8 cellular contexts compared by ENCODE assay signal in genomic region chr2:177223436-177223835, GRCh38. TPM values are rescaled to one million over a fixed set of nuclear protein-coding genes. Genes with fewer than 3 reads are reported as not detected.
DNase-seq lines count a peak whose midpoint lies in the region; ATAC-seq, FAIRE-seq and TF ChIP-seq lines count a peak whose summit lies in the region.
"Not testable (repeated sequence)": the region's sequence is repeated elsewhere in the genome, so short reads cannot be mapped to it uniquely, and the experiment has no call there.

No MANE protein-coding gene starts in this region.

- not testable (repeated sequence) for H3K9me3 ChIP-seq in GM23248 (ENCODE audit: low read depth); PC-9 (ENCODE audit: insufficient read depth, low read depth); T-helper 17 cell (ENCODE audit: control insufficient read depth, low read length, poor library complexity, severe bottlenecking); K562 (replicated peaks; ENCODE audit: control insufficient read depth, insufficient read depth, low read depth, low read length); smooth muscle cell (replicated peaks; ENCODE audit: low read depth)

- DNase-seq in GM23248; PC-9; T-helper 17 cell; K562 (ENCODE audit: extremely low read depth in 1 of 4, low spot score in 3 of 4); frontal cortex (ENCODE audit: low spot score in 2 of 2); natural killer cell; smooth muscle cell (lab: John Stamatoyannopoulos, UW; ENCODE audit: unreplicated experiment): not testable (repeated sequence)

- ATAC-seq in T-helper 17 cell, K562, natural killer cell: not testable (repeated sequence)

- peaks cover 11% of the 10 kb centered on the region for H3K79me2 ChIP-seq in ACC112 (ENCODE audit: control insufficient read depth, insufficient read depth, low read length, unreplicated experiment)
- peaks cover 52% of the 10 kb centered on the region for H3K79me2 ChIP-seq in GM23248 (ENCODE audit: insufficient read depth)
- peaks cover 32% of the 10 kb centered on the region for H3K79me2 ChIP-seq in PC-9 (ENCODE audit: low read depth)
- peaks cover 20% of the 10 kb centered on the region for H3K79me2 ChIP-seq in K562 (ENCODE audit: control insufficient read depth, insufficient read depth, low read length)
- H3K79me2 ChIP-seq in smooth muscle cell (ENCODE audit: low read depth), result peaks cover 33% of the 10 kb centered on the region

- H3K27ac Mint-ChIP-seq in T-helper 17 cell (peak overlapping the region; percentile 90), natural killer cell (peak overlapping the region; percentile 35 to 100)

- not testable (repeated sequence) for H3K27me3 ChIP-seq in ACC112 (ENCODE audit: insufficient read depth, low read length); GM23248 (replicated peaks; ENCODE audit: insufficient read depth); PC-9 (ENCODE audit: insufficient read depth, low read depth); K562 (ENCODE audit: control insufficient read depth in 2 of 2, insufficient read depth in 2 of 2, low read length in 2 of 2); smooth muscle cell (ENCODE audit: low read depth)

- not testable (repeated sequence) for H2AFZ ChIP-seq in ACC112 (ENCODE audit: low read length, unreplicated experiment); GM23248; PC-9; K562 (ENCODE audit: low read depth, low read length); smooth muscle cell (ENCODE audit: low read depth)

- not testable (repeated sequence) for H3K4me3 ChIP-seq in ACC112 (ENCODE audit: low read depth, low read length); GM23248; PC-9; K562; smooth muscle cell

- TF ChIP-seq RAD21 in K562 (CRISPR knock-in tag; conservative IDR thresholded peaks at IDR 0.05 in 1 of 2, IDR thresholded peaks at IDR 0.05 in 1 of 2), result not testable (repeated sequence)

- not testable (repeated sequence) for TF ChIP-seq EP300 in K562 (IDR thresholded peaks at IDR 0.05; ENCODE audit: low read length)

- not testable (repeated sequence) for H3K4me3 Mint-ChIP-seq in T-helper 17 cell, natural killer cell

- POLR2A ChIA-PET in PC-9 (lab: Charles Lee; ENCODE audit: unreplicated experiment), result interaction anchor here (0.6 kb wide), 1 partner anchor 11 kb away, joined by 5 read pairs; no protein-coding TSS in a partner anchor
- POLR2A ChIA-PET in K562 (lab: Yijun Ruan, JAX), result interaction anchor here (0.6 to 2.0 kb wide), 3 partner anchors 9 to 40 kb away, joined by 3 to 11 read pairs (median 4); no protein-coding TSS in a partner anchor

- not testable (repeated sequence) for H4K20me1 ChIP-seq in GM23248 (ENCODE audit: insufficient read depth); K562 (replicated peaks; ENCODE audit: control insufficient read depth, insufficient read depth, low read length)
- H4K20me1 ChIP-seq in PC-9 (ENCODE audit: insufficient read depth) (peaks cover 63% of the 10 kb centered on the region), smooth muscle cell (ENCODE audit: low read depth) (peaks cover 60% of the 10 kb centered on the region)

- H3K4me2 ChIP-seq in GM23248 (ENCODE audit: unreplicated experiment); PC-9; K562 (ENCODE audit: insufficient read depth, low read length); smooth muscle cell: not testable (repeated sequence)

- H3K27ac ChIP-seq in ACC112 (ENCODE audit: low read depth, low read length), result peak overlapping the region; percentile 42; the same call in 1 of the 2 replicates
- H3K27ac ChIP-seq in GM23248, result peak overlapping the region; percentile 24
- H3K27ac ChIP-seq in PC-9, result 0 out of 2 replicates have a peak overlapping the region, but pooled peaks have one; percentile 18
- not testable (repeated sequence) for H3K27ac ChIP-seq in K562 (ENCODE audit: extremely low read depth, low read depth, low read length)
- peak overlapping the region; percentile 40 for H3K27ac ChIP-seq in smooth muscle cell (ENCODE audit: low read depth)

- not testable (repeated sequence) for H3K9me3 Mint-ChIP-seq in natural killer cell

- H3K4me1 ChIP-seq in ACC112 (ENCODE audit: control insufficient read depth, insufficient read depth, low read length, unreplicated experiment); GM23248 (ENCODE audit: insufficient read depth); PC-9 (replicated peaks; ENCODE audit: insufficient read depth); K562 (replicated peaks in 1 of 2; ENCODE audit: control insufficient read depth in 2 of 2, insufficient read depth in 2 of 2, low read length in 2 of 2); smooth muscle cell (ENCODE audit: low read depth): not testable (repeated sequence)

- not testable (repeated sequence) for BruUV-seq in PC-9 (replicated peaks; lab: Mats Ljungman, UMichigan); K562 (replicated peaks; lab: Mats Ljungman, UMichigan)

- not testable (repeated sequence) for FAIRE-seq in K562 (lab: Jason Lieb, UNC)
- FAIRE-seq in frontal cortex (lab: Jason Lieb, UNC), result peak; percentile 91

- not testable (repeated sequence) for H3K27me3 Mint-ChIP-seq in T-helper 17 cell; natural killer cell (ENCODE audit: low read depth in 2 of 2)

- CTCF ChIA-PET in PC-9 (lab: Charles Lee); K562 (lab: Yijun Ruan, JAX; ENCODE audit: low intra/inter-chr PET ratio): not testable (repeated sequence)

- in situ Hi-C loops in GM23248 (cut with MboI); K562 (cut with MboI): not testable (repeated sequence)

- H3F3A ChIP-seq in GM23248 (ENCODE audit: insufficient read depth) (peaks cover 97% of the 10 kb centered on the region), PC-9 (ENCODE audit: insufficient read depth, low read depth) (peaks cover 100% of the 10 kb centered on the region), smooth muscle cell (ENCODE audit: low read depth) (peaks cover 38% of the 10 kb centered on the region)

- H3K4me1 Mint-ChIP-seq in T-helper 17 cell, result peaks cover 18% of the 10 kb centered on the region
- H3K4me1 Mint-ChIP-seq in natural killer cell, result peaks cover 29 to 65% of the 10 kb centered on the region in 2 donors

- not testable (repeated sequence) for H3K9me2 ChIP-seq in GM23248 (ENCODE audit: insufficient read depth); PC-9 (ENCODE audit: insufficient read depth)

- H3K36me3 ChIP-seq in ACC112 (ENCODE audit: insufficient read depth, low read length), result peaks cover 33% of the 10 kb centered on the region
- peaks cover 53% of the 10 kb centered on the region for H3K36me3 ChIP-seq in GM23248 (ENCODE audit: low read depth)
- peaks cover 41% of the 10 kb centered on the region for H3K36me3 ChIP-seq in PC-9 (ENCODE audit: low read depth)
- peaks cover 51% of the 10 kb centered on the region for H3K36me3 ChIP-seq in K562 (ENCODE audit: control insufficient read depth, insufficient read depth, low read length)
- peaks cover 23% of the 10 kb centered on the region for H3K36me3 ChIP-seq in smooth muscle cell (ENCODE audit: low read depth)

- H3K36me3 Mint-ChIP-seq in T-helper 17 cell (ENCODE audit: low read depth), result not testable (repeated sequence)
- peaks cover 10% of the 10 kb centered on the region for H3K36me3 Mint-ChIP-seq in natural killer cell

- not testable (repeated sequence) for H3K9ac ChIP-seq in GM23248; K562 (ENCODE audit: insufficient read depth in 1 of 2, low read depth in 2 of 2, low read length in 2 of 2); smooth muscle cell (ENCODE audit: low read depth)

- not testable (repeated sequence) for H3K9me1 ChIP-seq in K562 (ENCODE audit: control insufficient read depth, insufficient read depth, low read length)

- 0 out of 2 replicates have a peak, but pooled peaks have one; percentile 20 for TF ChIP-seq CTCF in PC-9 (conservative IDR thresholded peaks at IDR 0.05)
- TF ChIP-seq CTCF in K562 (IDR thresholded peaks at IDR 0.05 in 2 of 3, conservative IDR thresholded peaks at IDR 0.05 in 1 of 3; ENCODE audit: insufficient read depth in 2 of 3, low read depth in 1 of 3, low read length in 3 of 3); natural killer cell (IDR thresholded peaks at IDR 0.05); smooth muscle cell (IDR thresholded peaks at IDR 0.05; ENCODE audit: borderline replicate concordance, insufficient read depth, poor library complexity, severe bottlenecking): not testable (repeated sequence)

- intact Hi-C loops in PC-9 (cut with micrococcal nuclease; ENCODE audit: unreplicated experiment); K562 (cut with micrococcal nuclease); natural killer cell (cut with micrococcal nuclease): not testable (repeated sequence)

- TF ChIP-seq POLR2A in K562 (conservative IDR thresholded peaks at IDR 0.05), result not testable (repeated sequence)

RNA-seq across cellular contexts. Expression of gene HNRNPA3, which starts 10.8 kb away (rescaled TPM):
- 15.0 and 19.7 TPM in 2 replicates for total RNA-seq in GM23248 (2014; rRNA removed; shearing (Covaris generic))
- polyA plus RNA-seq in GM23248 (2016; fragmentation: Nextera tagmentation; extraction: Ambion mirVana) (47.1 and 51.0 TPM in 2 replicates), K562 (2011; rRNA removed) (150 and 215 TPM in 2 replicates), K562 (2014; fragmentation: Illumina TruSeq; extraction: Trizol) (356 and 381 TPM in 2 replicates), K562 (2014; fragmentation: Nextera tagmentation; extraction: Ambion mirVana) (100 to 1,000 TPM; 108 to 192 TPM), K562 (2014; rRNA removed) (381 and 428 TPM in 2 replicates), smooth muscle cell (40.3 and 59.6 TPM in 2 replicates)
- total RNA-seq in PC-9 (2021) (245 and 290 TPM in 2 replicates), T-helper 17 cell (100 to 1,000 TPM; 179 to 183 TPM), K562 (2014; rRNA removed) (72.8 and 79.5 TPM in 2 replicates), K562 (2014; rRNA removed; fragmentation: Illumina TruSeq; extraction: Trizol) (130 and 151 TPM in 2 replicates), K562 (2015; rRNA removed; fragmentation: Illumina TruSeq; extraction: Trizol) (112 and 114 TPM in 2 replicates), K562 (2021) (249 and 272 TPM in 2 replicates), frontal cortex (63.2 TPM), natural killer cell (100 to 1,000 TPM; 223 to 298 (median 289) TPM), smooth muscle cell (55.8 and 58.5 TPM in 2 replicates)
- 113 and 428 TPM in 2 replicates for total RNA-seq in K562 (2011; cell fraction: chromatin; rRNA removed; ENCODE audit: low replicate concordance)
- 48.9 and 75.0 TPM in 2 replicates for total RNA-seq in K562 (2011; cell fraction: nucleolus; rRNA removed)
- 198 and 354 TPM in 2 replicates for total RNA-seq in K562 (2011; cell fraction: nucleoplasm; rRNA removed)
- 28.0 and 59.6 TPM in 2 replicates for polyA plus RNA-seq in K562 (2011; cell fraction: cytosol; rRNA removed)
- polyA plus RNA-seq in K562 (2011; cell fraction: nucleus; rRNA removed), result 96.2 and 150 TPM in 2 replicates
- polyA plus RNA-seq in K562 (2012), result 364 and 720 TPM in 2 replicates
- polyA minus RNA-seq in K562 (2011; rRNA and poly(A)+ RNA removed), result 97.6 and 107 TPM in 2 replicates
- 69.7 and 76.8 TPM in 2 replicates for polyA minus RNA-seq in K562 (2011; cell fraction: cytosol; rRNA and poly(A)+ RNA removed)
- polyA minus RNA-seq in K562 (2011; cell fraction: nucleus; rRNA and poly(A)+ RNA removed), result 57.9 and 104 TPM in 2 replicates

RNA-seq across cellular contexts. Expression of gene NFE2L2, which starts 41.1 kb away (rescaled TPM):
- 62.0 and 77.4 TPM in 2 replicates for total RNA-seq in GM23248 (2014; rRNA removed; shearing (Covaris generic))
- polyA plus RNA-seq in GM23248 (2016; fragmentation: Nextera tagmentation; extraction: Ambion mirVana), result 116 and 123 TPM in 2 replicates
- total RNA-seq in PC-9 (2021), result 117 and 138 TPM in 2 replicates
- 10 to 100 TPM; 58.0 to 65.5 TPM for total RNA-seq in T-helper 17 cell
- 61.8 and 169 TPM in 2 replicates for total RNA-seq in K562 (2011; cell fraction: chromatin; rRNA removed; ENCODE audit: low replicate concordance)
- 36.7 and 42.6 TPM in 2 replicates for total RNA-seq in K562 (2011; cell fraction: nucleolus; rRNA removed)
- 59.8 and 96.6 TPM in 2 replicates for total RNA-seq in K562 (2011; cell fraction: nucleoplasm; rRNA removed)
- 33.2 and 46.0 TPM in 2 replicates for total RNA-seq in K562 (2014; rRNA removed)
- 59.3 and 72.0 TPM in 2 replicates for total RNA-seq in K562 (2014; rRNA removed; fragmentation: Illumina TruSeq; extraction: Trizol)
- 62.5 and 67.8 TPM in 2 replicates for total RNA-seq in K562 (2015; rRNA removed; fragmentation: Illumina TruSeq; extraction: Trizol)
- 60.8 and 64.8 TPM in 2 replicates for total RNA-seq in K562 (2021)
- 93.2 and 120 TPM in 2 replicates for polyA plus RNA-seq in K562 (2011; rRNA removed)
- 58.4 and 68.0 TPM in 2 replicates for polyA plus RNA-seq in K562 (2011; cell fraction: cytosol; rRNA removed)
- 62.5 and 70.2 TPM in 2 replicates for polyA plus RNA-seq in K562 (2011; cell fraction: nucleus; rRNA removed)
- polyA plus RNA-seq in K562 (2012), result 42.7 and 78.6 TPM in 2 replicates
- 91.0 and 100 TPM in 2 replicates for polyA plus RNA-seq in K562 (2014; fragmentation: Illumina TruSeq; extraction: Trizol)
- polyA plus RNA-seq in K562 (2014; fragmentation: Nextera tagmentation; extraction: Ambion mirVana), result 10 to 100 TPM; 29.3 to 34.8 TPM
- polyA plus RNA-seq in K562 (2014; rRNA removed), result 54.9 and 56.3 TPM in 2 replicates
- 108 and 150 TPM in 2 replicates for polyA minus RNA-seq in K562 (2011; rRNA and poly(A)+ RNA removed)
- 40.0 and 70.1 TPM in 2 replicates for polyA minus RNA-seq in K562 (2011; cell fraction: cytosol; rRNA and poly(A)+ RNA removed)
- 52.2 and 71.1 TPM in 2 replicates for polyA minus RNA-seq in K562 (2011; cell fraction: nucleus; rRNA and poly(A)+ RNA removed)
- 8.6 TPM for total RNA-seq in frontal cortex
- total RNA-seq in natural killer cell, result 10 to 100 TPM; 76.0 to 99.8 (median 84.6) TPM
- 110 and 118 TPM in 2 replicates for total RNA-seq in smooth muscle cell
- 64.4 and 68.9 TPM in 2 replicates for polyA plus RNA-seq in smooth muscle cell
